Comparison of ENCODE assay signal across 23 cellular contexts in genomic region chr2:24806660-24807036, GRCh38. TPM values are rescaled to one million over a fixed set of nuclear protein-coding genes. Genes with fewer than 3 reads are reported as not detected.
DNase-seq lines count a peak whose midpoint lies in the region; ATAC-seq, FAIRE-seq and TF ChIP-seq lines count a peak whose summit lies in the region.
"Had no signal": no experiment of that assay in that cellular context is flagged by ENCODE, and none has a peak within 500 bp of the region (broad histone marks: within the 10 kb centered on the region; RNA-seq: fewer than 3 reads in every experiment).

No MANE protein-coding gene starts in this region.

- H3K36me3 ChIP-seq in breast epithelium (no peaks in the 10 kb centered on the region), OCI-LY1 (ENCODE audit: insufficient read depth, low read length) (peaks cover 36% of the 10 kb centered on the region), bronchial epithelial cell (ENCODE audit: control insufficient read depth, insufficient read depth, low read length) (no peaks in the 10 kb centered on the region)
- H3K36me3 ChIP-seq: pancreas had no signal

- H3F3A ChIP-seq in OCI-LY1 (ENCODE audit: insufficient read depth, low read length): no peaks in the 10 kb centered on the region

- no peaks in the 10 kb centered on the region for H3K27me3 Mint-ChIP-seq in MCF 10A (ENCODE audit: insufficient read depth, unreplicated experiment)
- H3K27me3 Mint-ChIP-seq: stimulated activated naive CD8-positive, alpha-beta T cell treated with anti-CD3 and anti-CD28 coated beads, Interleukin-15, amount 100 ng/mL, for 72 hours had no signal

- no peak overlapping the region for H3K9ac ChIP-seq in OCI-LY1 (ENCODE audit: low read length)

- H3K9me2 ChIP-seq in OCI-LY1 (ENCODE audit: low read depth, low read length): no peaks in the 10 kb centered on the region

- H3K4me1 Mint-ChIP-seq in MCF 10A (ENCODE audit: insufficient read depth, unreplicated experiment): peaks cover 24% of the 10 kb centered on the region
- H3K4me1 Mint-ChIP-seq: nephron progenitor cell had no signal

- no peaks in the 10 kb centered on the region for H4K20me1 ChIP-seq in OCI-LY1 (ENCODE audit: insufficient read depth, low read length)

- no peak overlapping the region for H3K4me2 ChIP-seq in OCI-LY1 (ENCODE audit: low read length)

- H3K36me3 Mint-ChIP-seq in MCF 10A (ENCODE audit: insufficient read depth, unreplicated experiment): no peaks in the 10 kb centered on the region

- no peak overlapping the region for H2AFZ ChIP-seq in OCI-LY1 (ENCODE audit: low read length)

- TF ChIP-seq POLR2A in breast epithelium (IDR thresholded peaks at IDR 0.05): no peak

- H3K9me3 ChIP-seq in breast epithelium (no peaks in the 10 kb centered on the region), OCI-LY1 (ENCODE audit: low read length) (no peaks in the 10 kb centered on the region)
- H3K9me3 ChIP-seq: pancreas had no signal

- TF ChIP-seq CTCF in MCF 10A (IDR thresholded peaks at IDR 0.05; ENCODE audit: unreplicated experiment) (no peak), breast epithelium (IDR thresholded peaks at IDR 0.05) (no peak), OCI-LY1 (IDR thresholded peaks at IDR 0.05; ENCODE audit: low read length) (no peak), bronchial epithelial cell (IDR thresholded peaks at IDR 0.05; ENCODE audit: insufficient read depth, low read length, severe bottlenecking) (no peak)

- H3K27ac Mint-ChIP-seq in MCF 10A (ENCODE audit: low read depth, unreplicated experiment): peak overlapping the region; percentile 68
- H3K27ac Mint-ChIP-seq: nephron progenitor cell had no signal

- no peak overlapping the region for H3K4me3 ChIP-seq in breast epithelium
- no peak overlapping the region for H3K4me3 ChIP-seq in OCI-LY1 (ENCODE audit: low read depth, low read length, poor library complexity, severe bottlenecking)
- no peak overlapping the region for H3K4me3 ChIP-seq in bronchial epithelial cell (ENCODE audit: low read depth, low read length)
- H3K4me3 ChIP-seq: heart right ventricle, pancreas, SJCRH30 had no signal

- H3K27me3 ChIP-seq in breast epithelium: no peaks in the 10 kb centered on the region
- H3K27me3 ChIP-seq in OCI-LY1 (ENCODE audit: insufficient read depth, low read length): no peaks in the 10 kb centered on the region
- no peaks in the 10 kb centered on the region for H3K27me3 ChIP-seq in bronchial epithelial cell (ENCODE audit: control insufficient read depth, insufficient read depth, low read length)
- H3K27me3 ChIP-seq: heart right ventricle, pancreas, SJCRH30 had no signal

- H3K4me1 ChIP-seq in breast epithelium (no peaks in the 10 kb centered on the region), OCI-LY1 (ENCODE audit: insufficient read depth, low read length, severe bottlenecking) (peaks cover 7% of the 10 kb centered on the region)
- H3K4me1 ChIP-seq: pancreas had no signal

- no peak for FAIRE-seq in bronchial epithelial cell (lab: Jason Lieb, UNC)
- FAIRE-seq: pancreas, small intestine had no signal

- intact Hi-C loops in MCF 10A (cut with micrococcal nuclease) (no loop called here), breast epithelium (cut with DNase I; ENCODE audit: low total_unique reads) (no loop called here)

- no TSS peak for BruUV-seq in MCF 10A (replicated peaks; lab: Mats Ljungman, UMichigan)

- CTCF ChIA-PET in MCF 10A (lab: Yijun Ruan, JAX): interaction anchor here (0.6 kb wide), 1 partner anchor 765 kb away, joined by 3 read pairs; no protein-coding TSS in a partner anchor

- DNase-seq in MCF 10A (ENCODE audit: unreplicated experiment): no peak
- DNase-seq in breast epithelium (ENCODE audit: low spot score in 2 of 2): no peak
- DNase-seq in bronchial epithelial cell (ENCODE audit: low read depth): peak; percentile 40
- DNase-seq in SKM-1 treated with dmso at 0.1 percent for 144 hours (lab: John Stamatoyannopoulos, UW; ENCODE audit: unreplicated experiment): no peak
- DNase-seq in stimulated activated naive CD8-positive, alpha-beta T cell treated with anti-CD3 and anti-CD28 coated beads, Interleukin-15, Interleukin-2, amounts not matched to agents 100 U/mL and 50 U/mL, for 24 hours: no peak
- DNase-seq: activated CD4-positive, alpha-beta T cell treated with anti-CD3 and anti-CD28 coated beads for 1 hour; activated naive CD4-positive, alpha-beta T cell treated with Interleukin-2 at 50 U/mL for 16 hours; activated T-cell treated with anti-CD3 and anti-CD28 coated beads for 4 hours; effector CD4-positive, alpha-beta T cell; foreskin fibroblast; H7; heart right ventricle; left cardiac atrium; NCI-H1105; NCI-H187 treated with DMSO at 0.1 percent for 48 hours; NCI-H524; nephron progenitor cell; pancreas; SJCRH30; small intestine; stimulated activated naive CD8-positive, alpha-beta T cell treated with anti-CD3 and anti-CD28 coated beads, Interleukin-15, amount 100 ng/mL, for 72 hours had no signal

- no peak for ATAC-seq in HG02610 (IDR thresholded peaks at IDR 0.05; ENCODE audit: unreplicated experiment)
- no peak for ATAC-seq in stimulated activated naive CD8-positive, alpha-beta T cell treated with anti-CD3 and anti-CD28 coated beads, Interleukin-15, Interleukin-2, amounts not matched to agents 100 U/mL and 50 U/mL, for 24 hours
- ATAC-seq: heart right ventricle; left cardiac atrium; pancreas; stimulated activated naive CD8-positive, alpha-beta T cell treated with anti-CD3 and anti-CD28 coated beads, Interleukin-15, amount 100 ng/mL, for 72 hours had no signal

- H3K27ac ChIP-seq in breast epithelium (no peak overlapping the region), OCI-LY1 (ENCODE audit: low read depth, low read length, poor library complexity, severe bottlenecking) (peak overlapping the region; percentile 26)
- H3K27ac ChIP-seq: heart right ventricle, pancreas, SJCRH30 had no signal

- POLR2A ChIA-PET in MCF 10A (lab: Yijun Ruan, JAX): no interaction called here

- H3K9me3 Mint-ChIP-seq in MCF 10A (ENCODE audit: unreplicated experiment): no peaks in the 10 kb centered on the region

- peaks cover 44% of the 10 kb centered on the region for H3K79me2 ChIP-seq in OCI-LY1 (ENCODE audit: insufficient read depth, low read length)

- H3K4me3 Mint-ChIP-seq in MCF 10A (ENCODE audit: unreplicated experiment): no peak overlapping the region
- H3K4me3 Mint-ChIP-seq: nephron progenitor cell; stimulated activated naive CD8-positive, alpha-beta T cell treated with anti-CD3 and anti-CD28 coated beads, Interleukin-15, amount 100 ng/mL, for 72 hours had no signal

RNA-seq across cellular contexts. Expression of gene CENPO, which starts 13.4 kb away (rescaled TPM):
- total RNA-seq in MCF 10A (2022): 10.6 and 14.9 TPM in 2 replicates
- 1 to 10 TPM; 1.6 to 4.2 (median 1.8) TPM for total RNA-seq in breast epithelium
- total RNA-seq in bronchial epithelial cell: 1.6 and 1.8 TPM in 2 replicates

RNA-seq across cellular contexts. Expression of gene PTRHD1, which starts 13.5 kb away (rescaled TPM):
- total RNA-seq in MCF 10A (2022) (23.1 and 35.1 TPM in 2 replicates), breast epithelium (10 to 100 TPM; 19.3 to 38.8 (median 37.9) TPM), bronchial epithelial cell (11.8 and 13.8 TPM in 2 replicates)
